In the genomic region with DNA sequence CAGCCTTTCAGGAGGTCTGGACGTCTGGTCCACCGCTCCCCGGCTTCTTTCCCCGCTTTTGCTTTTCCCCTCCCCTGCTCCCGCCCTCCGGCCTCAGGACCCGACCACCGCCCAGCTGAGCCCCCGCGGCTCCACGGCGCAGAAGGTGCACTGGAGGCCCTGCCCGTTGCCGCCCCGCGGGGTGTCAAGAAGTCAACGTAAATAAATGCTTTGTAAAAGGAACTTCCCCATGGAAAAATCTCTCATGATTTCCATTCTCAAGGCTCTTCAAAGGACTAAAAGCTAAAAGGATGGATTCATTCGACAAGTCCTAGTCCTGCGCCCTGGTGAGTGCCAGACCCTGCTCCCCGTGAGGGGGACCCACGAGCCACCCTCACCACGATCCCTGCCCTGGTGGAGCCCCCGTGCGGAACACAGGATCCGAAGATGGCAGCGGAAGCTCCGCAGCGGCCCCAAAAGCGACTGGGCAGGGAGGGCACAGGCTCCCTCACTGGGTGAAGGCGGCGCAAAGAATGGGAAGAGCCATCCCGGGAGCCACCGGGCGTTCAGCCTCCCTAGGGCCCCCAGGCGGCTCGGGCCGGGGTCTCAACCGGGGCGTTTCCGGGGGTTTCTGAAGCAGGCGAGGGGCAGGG, we compare ENCODE assay signal across 10 cellular contexts. TPM values are rescaled to one million over a fixed set of nuclear protein-coding genes. Genes with fewer than 3 reads are reported as not detected.
DNase-seq lines count a peak whose midpoint lies in the region; ATAC-seq, FAIRE-seq and TF ChIP-seq lines count a peak whose summit lies in the region.
"Not testable (repeated sequence)": the region's sequence is repeated elsewhere in the genome, so short reads cannot be mapped to it uniquely, and the experiment has no call there.
"Had no signal": no experiment of that assay in that cellular context is flagged by ENCODE, and none has a peak within 500 bp of the region (broad histone marks: within the 10 kb centered on the region; RNA-seq: fewer than 3 reads in every experiment).

No MANE protein-coding gene starts in this region.

- peak; percentile 21 for TF ChIP-seq CTCF in D721Med (IDR thresholded peaks at IDR 0.05; ENCODE audit: insufficient read depth, missing control alignments)
- not testable (repeated sequence) for TF ChIP-seq CTCF in adrenal gland (IDR thresholded peaks at IDR 0.05); fibroblast of mammary gland (conservative IDR thresholded peaks at IDR 0.05; ENCODE audit: control insufficient read depth, insufficient read depth, low read depth, low read length); left lung (IDR thresholded peaks at IDR 0.05); testis (IDR thresholded peaks at IDR 0.05)

- H3K4me3 ChIP-seq in MG63 = peak overlapping the region; percentile 58
- peak overlapping the region in 1 of 4 donors; percentile 43 for H3K4me3 ChIP-seq in adrenal gland
- H3K4me3 ChIP-seq in fibroblast of mammary gland (ENCODE audit: control insufficient read depth, low read depth, low read length) = peak overlapping the region; percentile 38
- peak overlapping the region; percentile 24 to 31 for H3K4me3 ChIP-seq in left lung
- H3K4me3 ChIP-seq in testis = peak overlapping the region in 1 of 2 donors; percentile 29

- not testable (repeated sequence) for FAIRE-seq in D721Med (lab: Jason Lieb, UNC)

- not testable (repeated sequence) for H3K4me1 ChIP-seq in adrenal gland (replicated peaks in 1 of 2); left lung; testis

- DNase-seq in D721Med (ENCODE audit: insufficient read length, low spot score) = not testable (repeated sequence)
- DNase-seq in MG63 (peak; percentile 64), adrenal gland (peak in 5 of 7 donors; percentile 7 to 36 (median 18)), fibroblast of mammary gland (ENCODE audit: low read depth) (peak; percentile 16), left lung (peak; percentile 32 to 53), posterior vena cava (ENCODE audit: low spot score) (peak; percentile 45), testis (peak; percentile 14)
- peak; percentile 24 for DNase-seq in activated CD4-positive, alpha-beta T cell treated with anti-CD3 and anti-CD28 coated beads, Interleukin-2, amount 50 U/mL, for 1 hour

- H3K27ac ChIP-seq in adrenal gland (peak overlapping the region in 2 of 5 donors; percentile 29 to 38), left lung (peak overlapping the region in 1 of 2 donors; percentile 37)
- not testable (repeated sequence) for H3K27ac ChIP-seq in testis

- not testable (repeated sequence) for ATAC-seq in left lung

- not testable (repeated sequence) for H3K27me3 ChIP-seq in MG63, adrenal gland, left lung, testis

- H3K9me3 ChIP-seq in MG63; adrenal gland (replicated peaks in 1 of 3); left lung; testis: not testable (repeated sequence)

- TF ChIP-seq POLR2A in adrenal gland (IDR thresholded peaks at IDR 0.05); testis (IDR thresholded peaks at IDR 0.05): not testable (repeated sequence)

- 1 to 2% methylated on average over 14 to 26 of the region's 41 CpGs; no CpG with 5 or more reads in 2 of the 4 donors for WGBS in adrenal gland, 4 donors
- 4% methylated on average over 14 of the region's 41 CpGs; no CpG with 5 or more reads in 1 of the 2 donors for WGBS in testis, 2 donors

- H3K36me3 ChIP-seq in MG63; adrenal gland (replicated peaks in 1 of 2); left lung; testis (ENCODE audit: low read depth, missing control alignments): not testable (repeated sequence)

- intact Hi-C loops in adrenal gland (cut with DNase I); left lung (cut with DNase I); posterior vena cava (cut with DNase I); testis (cut with DNase I; ENCODE audit: low total_unique reads): not testable (repeated sequence)

RNA-seq across cellular contexts. Expression of gene PPIAL4D, which starts 45.1 kb away (rescaled TPM):
- total RNA-seq in MG63 (2014; rRNA removed; shearing (Covaris generic); ENCODE audit: low replicate concordance) = not detected in 2 replicates
- not detected for total RNA-seq in adrenal gland
- not detected for polyA plus RNA-seq in adrenal gland
- not detected for total RNA-seq in left lung
- not detected for total RNA-seq in posterior vena cava
- total RNA-seq in testis = not detected
- not detected for polyA plus RNA-seq in testis (ENCODE audit: insufficient read depth, low read depth, low replicate concordance)
- total RNA-seq: cerebellum; T-helper 1 cell treated with Interleukin-12 subunit alpha and Interleukin-12 subunit beta and Interleukin-4 antibody, amounts not matched to agents 30 ng/mL and 1 ng/mL, for 36 hours had no signal
